In genomic region chr17:33686171-33686570, GRCh38 we compare ENCODE assay signal across 11 cellular contexts.
DNase-seq lines count a peak whose midpoint lies in the region; ATAC-seq and TF ChIP-seq lines count a peak whose summit lies in the region.
"Had no signal": no experiment of that assay in that cellular context is flagged by ENCODE, and none has a peak within 500 bp of the region (broad histone marks: within the 10 kb centered on the region; RNA-seq: fewer than 3 reads in every experiment).

No MANE protein-coding gene starts in this region.

- no peaks in the 10 kb centered on the region for H3K36me3 Mint-ChIP-seq in activated naive CD8-positive, alpha-beta T cell treated with anti-CD3 and anti-CD28 coated beads, Interleukin-2, amount 50 U/mL, for 24 hours (ENCODE audit: low read depth)
- no peaks in the 10 kb centered on the region for H3K36me3 Mint-ChIP-seq in stimulated activated naive B cell treated with anti-CD40 and anti-IgM and Interleukin-4, amounts not matched to agents 10 μg/mL and 1 μg/mL and 100 μg/mL, for 72 hours

- H3F3A ChIP-seq in neural cell (ENCODE audit: insufficient read depth, low read length, poor library complexity, severe bottlenecking): no peaks in the 10 kb centered on the region

- no peak overlapping the region for H3K4me3 ChIP-seq in neural cell (ENCODE audit: low read length)
- H3K4me3 ChIP-seq: HAP-1 had no signal

- peaks cover 9% of the 10 kb centered on the region for H3K27me3 Mint-ChIP-seq in activated naive CD8-positive, alpha-beta T cell treated with anti-CD3 and anti-CD28 coated beads, Interleukin-2, amount 50 U/mL, for 24 hours
- peaks cover 0 to 4% of the 10 kb centered on the region in 2 donors for H3K27me3 Mint-ChIP-seq in stimulated activated naive B cell treated with anti-CD40 and anti-IgM and Interleukin-4, amounts not matched to agents 10 μg/mL and 1 μg/mL and 100 μg/mL, for 72 hours

- peak; percentile 19 for TF ChIP-seq CTCF in neural cell (IDR thresholded peaks at IDR 0.05; ENCODE audit: poor library complexity, severe bottlenecking)

- TF ChIP-seq EP300 in neural cell (conservative IDR thresholded peaks at IDR 0.05; ENCODE audit: poor library complexity, severe bottlenecking): no peak

- no peaks in the 10 kb centered on the region for H3K9me3 ChIP-seq in neural cell (ENCODE audit: low read length)
- H3K9me3 ChIP-seq: HAP-1 had no signal

- H3K4me1 Mint-ChIP-seq in activated naive CD8-positive, alpha-beta T cell treated with anti-CD3 and anti-CD28 coated beads, Interleukin-2, amount 50 U/mL, for 24 hours: no peaks in the 10 kb centered on the region
- no peaks in the 10 kb centered on the region for H3K4me1 Mint-ChIP-seq in stimulated activated naive B cell treated with anti-CD40 and anti-IgM and Interleukin-4, amounts not matched to agents 10 μg/mL and 1 μg/mL and 100 μg/mL, for 72 hours
- H3K4me1 Mint-ChIP-seq: activated B cell treated with CpG ODN at 0.5 μM for 24 hours had no signal

- no peak overlapping the region for H3K9ac ChIP-seq in neural cell (ENCODE audit: low read length)

- H3K9me3 Mint-ChIP-seq in activated naive CD8-positive, alpha-beta T cell treated with anti-CD3 and anti-CD28 coated beads, Interleukin-2, amount 50 U/mL, for 24 hours: no peaks in the 10 kb centered on the region
- peaks cover 0 to 2% of the 10 kb centered on the region in 2 donors for H3K9me3 Mint-ChIP-seq in stimulated activated naive B cell treated with anti-CD40 and anti-IgM and Interleukin-4, amounts not matched to agents 10 μg/mL and 1 μg/mL and 100 μg/mL, for 72 hours
- H3K9me3 Mint-ChIP-seq: activated B cell treated with CpG ODN at 0.5 μM for 24 hours had no signal

- no peak for ATAC-seq in activated naive CD8-positive, alpha-beta T cell treated with anti-CD3 and anti-CD28 coated beads, Interleukin-2, amount 50 U/mL, for 24 hours
- ATAC-seq in stimulated activated naive B cell treated with anti-CD40 and anti-IgM and Interleukin-4, amounts not matched to agents 10 μg/mL and 1 μg/mL and 100 μg/mL, for 72 hours (replicated peaks): no peak
- ATAC-seq in GM21786 (IDR thresholded peaks at IDR 0.05; ENCODE audit: unreplicated experiment): no peak

- no peak for TF ChIP-seq RAD21 in neural cell (conservative IDR thresholded peaks at IDR 0.05)

- no peaks in the 10 kb centered on the region for H3K79me2 ChIP-seq in neural cell (replicated peaks; ENCODE audit: insufficient read depth, low read length)

- no peaks in the 10 kb centered on the region for H3K9me2 ChIP-seq in neural cell (ENCODE audit: insufficient read depth, low read length)

- no peak overlapping the region for H3K27ac Mint-ChIP-seq in activated naive CD8-positive, alpha-beta T cell treated with anti-CD3 and anti-CD28 coated beads, Interleukin-2, amount 50 U/mL, for 24 hours
- no peak overlapping the region for H3K27ac Mint-ChIP-seq in stimulated activated naive B cell treated with anti-CD40 and anti-IgM and Interleukin-4, amounts not matched to agents 10 μg/mL and 1 μg/mL and 100 μg/mL, for 72 hours
- H3K27ac Mint-ChIP-seq: activated B cell treated with CpG ODN at 0.5 μM for 24 hours had no signal

- H3K27me3 ChIP-seq in neural cell (ENCODE audit: insufficient read depth, low read depth, low read length): no peaks in the 10 kb centered on the region

- H3K27ac ChIP-seq in neural cell (ENCODE audit: low read length): no peak overlapping the region

- H3K36me3 ChIP-seq in neural cell (ENCODE audit: insufficient read depth, low read length): no peaks in the 10 kb centered on the region
- H3K36me3 ChIP-seq: HAP-1 had no signal

- no peaks in the 10 kb centered on the region for H4K20me1 ChIP-seq in neural cell (ENCODE audit: insufficient read depth)

- DNase-seq in NCI-H82 (lab: John Stamatoyannopoulos, UW) (peak; percentile 34), NCI-H82 treated with DMSO at 0.1 percent for 48 hours (lab: John Stamatoyannopoulos, UW; ENCODE audit: unreplicated experiment) (no peak), HK-2 (ENCODE audit: unreplicated experiment) (peak; percentile 15), epidermal melanocyte (ENCODE audit: insufficient read length, low spot score) (no peak)
- DNase-seq in activated naive CD8-positive, alpha-beta T cell treated with anti-CD3 and anti-CD28 coated beads, Interleukin-2, amount 50 U/mL, for 24 hours: peak; percentile 28
- no peak for DNase-seq in stimulated activated naive B cell treated with anti-CD40 and anti-IgM and Interleukin-4, amounts not matched to agents 10 μg/mL and 1 μg/mL and 100 μg/mL, for 72 hours
- DNase-seq: activated B cell treated with CpG ODN at 0.5 μM for 24 hours, NCI-H1436 treated with DMSO at 0.1 percent for 48 hours had no signal

- H3K4me2 ChIP-seq in neural cell (ENCODE audit: low read length): no peak overlapping the region

- no peak overlapping the region for H2AFZ ChIP-seq in neural cell (ENCODE audit: low read depth, low read length)

- H3K4me3 Mint-ChIP-seq in activated naive CD8-positive, alpha-beta T cell treated with anti-CD3 and anti-CD28 coated beads, Interleukin-2, amount 50 U/mL, for 24 hours: no peak overlapping the region
- no peak overlapping the region for H3K4me3 Mint-ChIP-seq in stimulated activated naive B cell treated with anti-CD40 and anti-IgM and Interleukin-4, amounts not matched to agents 10 μg/mL and 1 μg/mL and 100 μg/mL, for 72 hours
- H3K4me3 Mint-ChIP-seq: activated B cell treated with CpG ODN at 0.5 μM for 24 hours had no signal

TF ChIP-seq in neural cell, 6 proteins besides CTCF, POLR2A, EP300 and RAD21:
- TF ChIP-seq SMC3 (conservative IDR thresholded peaks at IDR 0.05; ENCODE audit: poor library complexity): no peak

Comparison
In these comparisons a context has a peak if more than half of its experiments do, and no peak if none do; other contexts are left out.
1. DNase-seq: peak in NCI-H82 (single experiment), HK-2 (single experiment) and activated naive CD8-positive, alpha-beta T cell treated with anti-CD3 and anti-CD28 coated beads, Interleukin-2, amount 50 U/mL, for 24 hours (single experiment); none in NCI-H82 treated with DMSO at 0.1 percent for 48 hours (single experiment), stimulated activated naive B cell treated with anti-CD40 and anti-IgM and Interleukin-4, amounts not matched to agents 10 μg/mL and 1 μg/mL and 100 μg/mL, for 72 hours (single experiment) and epidermal melanocyte (single experiment).